Comparison of ENCODE assay signal across 8 cellular contexts in genomic region chr1:211613108-211613947, GRCh38. TPM values are rescaled to one million over a fixed set of nuclear protein-coding genes. Genes with fewer than 3 reads are reported as not detected.
A peak's percentile ranks its signal among the peaks of the same experiment; 100 is the strongest.
DNase-seq lines count a peak whose midpoint lies in the region; ATAC-seq and TF ChIP-seq lines count a peak whose summit lies in the region.

No MANE protein-coding gene starts in this region.

- TF ChIP-seq CTCF in astrocyte of the cerebellum (IDR thresholded peaks at IDR 0.05; ENCODE audit: low read depth, low read length, missing control alignments) (no peak), kidney epithelial cell (IDR thresholded peaks at IDR 0.05; ENCODE audit: insufficient read depth, low read length, poor library complexity, severe bottlenecking) (no peak), thoracic aorta (IDR thresholded peaks at IDR 0.05) (no peak)

- no peaks in the 10 kb centered on the region for H3K27me3 ChIP-seq in ACC112 (ENCODE audit: insufficient read depth, low read length)
- no peaks in the 10 kb centered on the region for H3K27me3 ChIP-seq in kidney epithelial cell (ENCODE audit: control insufficient read depth, insufficient read depth, low read length)
- H3K27me3 ChIP-seq in thoracic aorta (replicated peaks; ENCODE audit: insufficient read depth) = no peaks in the 10 kb centered on the region

- no peaks in the 10 kb centered on the region for H3K36me3 ChIP-seq in ACC112 (ENCODE audit: insufficient read depth, low read length)
- no peaks in the 10 kb centered on the region for H3K36me3 ChIP-seq in kidney epithelial cell (ENCODE audit: control insufficient read depth, insufficient read depth, low read length)
- H3K36me3 ChIP-seq in thoracic aorta = no peaks in the 10 kb centered on the region

- ATAC-seq in thoracic aorta (ENCODE audit: insufficient number of reproducible peaks, low FRiP score, low read depth) (peak; percentile 84), GM18505 (IDR thresholded peaks at IDR 0.05; ENCODE audit: unreplicated experiment) (no peak), GM18867 (IDR thresholded peaks at IDR 0.05; ENCODE audit: unreplicated experiment) (no peak)

- H3K27ac ChIP-seq in ACC112 (ENCODE audit: low read depth, low read length) = peak overlapping the region; percentile 85
- H3K27ac ChIP-seq in thoracic aorta = peak overlapping the region; percentile 66 to 92

- no peaks in the 10 kb centered on the region for H3K79me2 ChIP-seq in ACC112 (ENCODE audit: control insufficient read depth, insufficient read depth, low read length, unreplicated experiment)

- H3K4me1 ChIP-seq in ACC112 (ENCODE audit: control insufficient read depth, insufficient read depth, low read length, unreplicated experiment) (peaks cover 23% of the 10 kb centered on the region), thoracic aorta (ENCODE audit: control insufficient read depth in 1 of 2, low read depth in 2 of 2) (peaks cover 19 to 69% of the 10 kb centered on the region in 2 donors)

- DNase-seq in HT1080 (ENCODE audit: low read depth) = peak; percentile 89
- peak; percentile 57 for DNase-seq in astrocyte of the cerebellum (ENCODE audit: low read depth)
- DNase-seq in kidney epithelial cell (ENCODE audit: low read depth) = peak; percentile 43
- DNase-seq in thoracic aorta (ENCODE audit: low spot score) = peak; percentile 81
- no peak for DNase-seq in stimulated activated naive CD4-positive, alpha-beta T cell treated with Interleukin-2 at 50 U/mL for 16 hours (lab: John Stamatoyannopoulos, UW)

- no peak for TF ChIP-seq POLR2A in GM18505 (IDR thresholded peaks at IDR 0.05; ENCODE audit: borderline replicate concordance, extremely low read depth, insufficient read depth, insufficient read length)

- no peaks in the 10 kb centered on the region for H3K9me3 ChIP-seq in thoracic aorta

- H3K4me3 ChIP-seq in ACC112 (ENCODE audit: low read depth, low read length) (no peak overlapping the region), astrocyte of the cerebellum (ENCODE audit: low read depth, low read length) (no peak overlapping the region), kidney epithelial cell (ENCODE audit: low read depth, low read length) (no peak overlapping the region), thoracic aorta (no peak overlapping the region)

- peak overlapping the region; percentile 72 for H2AFZ ChIP-seq in ACC112 (ENCODE audit: low read length, unreplicated experiment)

- in situ Hi-C loops in astrocyte of the cerebellum (cut with HindIII; ENCODE audit: low sequenced_read_pairs) = no loop called here

RNA-seq across cellular contexts. Expression of gene SLC30A1, which starts 34.4 kb away (rescaled TPM):
- total RNA-seq in HT1080 (2014; rRNA removed; shearing (Covaris generic)) = 15.1 and 23.5 TPM in 2 replicates
- 6.6 and 7.5 TPM in 2 replicates for polyA plus RNA-seq in HT1080 (2015; cell fraction: cytosol; rRNA removed)
- 12.6 and 14.3 TPM in 2 replicates for polyA plus RNA-seq in HT1080 (2015; cell fraction: nucleus; rRNA removed)
- total RNA-seq in kidney epithelial cell = 18.8 and 19.8 TPM in 2 replicates
- total RNA-seq in thoracic aorta = 10 to 100 TPM in 1 of 2 donors, 1 to 10 TPM in 1; 8.8 to 23.9 TPM
